27 cellular contexts compared by ENCODE assay signal in the genomic region with DNA sequence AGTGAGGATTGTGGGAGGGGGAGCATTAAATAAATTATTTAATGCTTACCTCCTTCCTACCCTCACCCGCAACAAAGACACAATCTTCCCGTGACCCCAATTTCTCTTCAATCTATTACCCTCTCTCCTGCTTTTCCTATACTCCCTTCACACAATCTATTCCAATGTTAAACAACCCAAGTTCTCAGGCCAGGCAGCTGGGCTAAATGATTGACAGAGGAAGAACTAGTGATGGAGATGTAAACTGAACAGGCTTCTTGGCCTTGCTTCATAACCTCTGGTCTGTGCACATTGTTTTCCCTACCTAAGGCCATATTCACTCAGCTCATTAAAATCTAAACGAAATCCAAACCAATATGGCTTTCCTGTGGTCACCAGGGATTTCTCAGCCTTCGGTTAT. TPM values are rescaled to one million over a fixed set of nuclear protein-coding genes. Genes with fewer than 3 reads are reported as not detected.
A peak's percentile ranks its signal among the peaks of the same experiment; 100 is the strongest.
DNase-seq lines count a peak whose midpoint lies in the region; ATAC-seq and TF ChIP-seq lines count a peak whose summit lies in the region.
"Had no signal": no experiment of that assay in that cellular context is flagged by ENCODE, and none has a peak within 500 bp of the region (broad histone marks: within the 10 kb centered on the region; RNA-seq: fewer than 3 reads in every experiment).

No MANE protein-coding gene starts in this region.

- CTCF ChIA-PET in HEK293T (lab: Yijun Ruan, JAX): no interaction called here

- H3K36me3 Mint-ChIP-seq in activated T-helper 17 cell treated with anti-CD3 and anti-CD28 coated beads, Interleukin-2, amount 50 U/mL, for 72 hours (ENCODE audit: low read depth): peaks cover 25% of the 10 kb centered on the region
- H3K36me3 Mint-ChIP-seq in immature natural killer cell: peaks cover 0 to 10% (median 4%) of the 10 kb centered on the region in 3 donors

- no peak for ATAC-seq in activated T-helper 17 cell treated with anti-CD3 and anti-CD28 coated beads, Interleukin-2, amount 50 U/mL, for 72 hours (replicated peaks)
- ATAC-seq: activated CD4-positive, CD25-positive, alpha-beta regulatory T cell treated with anti-CD3 and anti-CD28 coated beads, Interleukin-2, amount 50 U/mL, for 24 hours; foreskin keratinocyte; pancreas; T-cell had no signal

- 73 to 84% (median 82%) methylated on average over 4 of the region's 4 CpGs for WGBS in stomach, 5 donors

- H3K27me3 ChIP-seq in mucosa of stomach (ENCODE audit: control insufficient read depth, insufficient read depth, low read length) (no peaks in the 10 kb centered on the region), stomach (no peaks in the 10 kb centered on the region)
- H3K27me3 ChIP-seq: BLaER1, esophagus squamous epithelium, foreskin keratinocyte, pancreas, vagina had no signal

- H3K4me3 Mint-ChIP-seq in activated T-helper 17 cell treated with anti-CD3 and anti-CD28 coated beads, Interleukin-2, amount 50 U/mL, for 72 hours: no peak overlapping the region
- no peak overlapping the region for H3K4me3 Mint-ChIP-seq in immature natural killer cell
- H3K4me3 Mint-ChIP-seq: stimulated activated naive CD8-positive, alpha-beta T cell treated with anti-CD3 and anti-CD28 coated beads, Interleukin-15, Interleukin-2, amounts not matched to agents 100 ng/mL and 50 ng/mL, for 24 hours; T-cell had no signal

- H3K4me1 Mint-ChIP-seq in activated T-helper 17 cell treated with anti-CD3 and anti-CD28 coated beads, Interleukin-2, amount 50 U/mL, for 72 hours: peaks cover 11% of the 10 kb centered on the region
- peaks cover 15 to 20% of the 10 kb centered on the region in 2 donors for H3K4me1 Mint-ChIP-seq in immature natural killer cell

- H3K4me3 ChIP-seq in mucosa of stomach (ENCODE audit: low read length) (no peak overlapping the region), stomach (no peak overlapping the region)
- H3K4me3 ChIP-seq: BLaER1, esophagus squamous epithelium, GM23248, pancreas, skin epidermis, thoracic aorta, vagina had no signal

- POLR2A ChIA-PET in HEK293T (lab: Yijun Ruan, JAX): no interaction called here

- H3K9me3 ChIP-seq in mucosa of stomach (ENCODE audit: control insufficient read depth, low read length): no peaks in the 10 kb centered on the region
- H3K9me3 ChIP-seq in stomach: no peaks in the 10 kb centered on the region
- H3K9me3 ChIP-seq: BLaER1, esophagus squamous epithelium, pancreas, thoracic aorta, vagina had no signal

- H3K4me1 ChIP-seq in mucosa of stomach (ENCODE audit: control insufficient read depth, insufficient read depth, low read length) (peaks cover 26% of the 10 kb centered on the region), stomach (peaks cover 0 to 17% (median 6%) of the 10 kb centered on the region in 4 donors)
- H3K4me1 ChIP-seq: foreskin keratinocyte, vagina had no signal

- DNase-seq in HEK293T (ENCODE audit: extremely low spot score) (no peak), stomach (no peak), immature natural killer cell (no peak), D341Med (ENCODE audit: low spot score) (no peak), DMS114 treated with DMSO at 0.1 percent for 48 hours (lab: John Stamatoyannopoulos, UW; ENCODE audit: unreplicated experiment) (no peak)
- DNase-seq: activated CD4-positive, alpha-beta T cell treated with anti-CD3 and anti-CD28 coated beads, Interleukin-2, amount 50 U/mL, for 4 hours; activated T-cell treated with anti-CD3 and anti-CD28 coated beads, Interleukin-2, amount 50 U/mL, for 48 hours; caudate nucleus; esophagus squamous epithelium; foreskin keratinocyte; GM23248; kidney glomerular epithelial cell; NCI-H1048; NCI-H187; NCI-H2171 treated with DMSO at 0.1 percent for 48 hours; NCI-H510A; pancreas; retina; T-cell had no signal

- H3K9me3 Mint-ChIP-seq in activated T-helper 17 cell treated with anti-CD3 and anti-CD28 coated beads, Interleukin-2, amount 50 U/mL, for 72 hours: no peaks in the 10 kb centered on the region
- no peaks in the 10 kb centered on the region for H3K9me3 Mint-ChIP-seq in immature natural killer cell
- H3K9me3 Mint-ChIP-seq: stimulated activated naive CD8-positive, alpha-beta T cell treated with anti-CD3 and anti-CD28 coated beads, Interleukin-15, Interleukin-2, amounts not matched to agents 100 ng/mL and 50 ng/mL, for 24 hours; T-cell had no signal

- H3K27ac ChIP-seq in stomach: peak overlapping the region; percentile 37 to 80 (median 78)
- H3K27ac ChIP-seq: BLaER1, foreskin keratinocyte, GM23248, skin epidermis, thoracic aorta, vagina had no signal

- peak overlapping the region; percentile 74 for H3K27ac Mint-ChIP-seq in activated T-helper 17 cell treated with anti-CD3 and anti-CD28 coated beads, Interleukin-2, amount 50 U/mL, for 72 hours
- peak overlapping the region in 1 of 6 donors; percentile 49 for H3K27ac Mint-ChIP-seq in immature natural killer cell
- H3K27ac Mint-ChIP-seq: stimulated activated naive CD8-positive, alpha-beta T cell treated with anti-CD3 and anti-CD28 coated beads, Interleukin-15, Interleukin-2, amounts not matched to agents 100 ng/mL and 50 ng/mL, for 24 hours; T-cell had no signal

- TF ChIP-seq CTCF in stomach (IDR thresholded peaks at IDR 0.05): no peak

- intact Hi-C loops in stomach (cut with DNase I; ENCODE audit: low total_unique reads): loop anchor here (10.0 kb wide), 1 partner anchor 137 kb away; a partner anchor contains a TSS

- H3K9ac ChIP-seq in mucosa of stomach (ENCODE audit: low read length): peak overlapping the region; percentile 6
- H3K9ac ChIP-seq: BLaER1, GM23248 had no signal

- H3K36me3 ChIP-seq in mucosa of stomach (ENCODE audit: control insufficient read depth, insufficient read depth, low read length): peaks cover 1% of the 10 kb centered on the region
- peaks cover under 1 to 36% (median 30%) of the 10 kb centered on the region in 4 donors for H3K36me3 ChIP-seq in stomach

- TF ChIP-seq EP300 in stomach (IDR thresholded peaks at IDR 0.05): no peak

- no peak for TF ChIP-seq POLR2A in stomach (IDR thresholded peaks at IDR 0.05)

- no peaks in the 10 kb centered on the region for H3K27me3 Mint-ChIP-seq in activated T-helper 17 cell treated with anti-CD3 and anti-CD28 coated beads, Interleukin-2, amount 50 U/mL, for 72 hours
- peaks cover 3 to 17% (median 15%) of the 10 kb centered on the region in 3 donors for H3K27me3 Mint-ChIP-seq in immature natural killer cell (ENCODE audit: low read depth in 3 of 3)
- H3K27me3 Mint-ChIP-seq: T-cell had no signal

TF ChIP-seq in HEK293T, 16 proteins besides CTCF, POLR2A, EP300 and RAD21:
- TF ChIP-seq, protein P1, sequence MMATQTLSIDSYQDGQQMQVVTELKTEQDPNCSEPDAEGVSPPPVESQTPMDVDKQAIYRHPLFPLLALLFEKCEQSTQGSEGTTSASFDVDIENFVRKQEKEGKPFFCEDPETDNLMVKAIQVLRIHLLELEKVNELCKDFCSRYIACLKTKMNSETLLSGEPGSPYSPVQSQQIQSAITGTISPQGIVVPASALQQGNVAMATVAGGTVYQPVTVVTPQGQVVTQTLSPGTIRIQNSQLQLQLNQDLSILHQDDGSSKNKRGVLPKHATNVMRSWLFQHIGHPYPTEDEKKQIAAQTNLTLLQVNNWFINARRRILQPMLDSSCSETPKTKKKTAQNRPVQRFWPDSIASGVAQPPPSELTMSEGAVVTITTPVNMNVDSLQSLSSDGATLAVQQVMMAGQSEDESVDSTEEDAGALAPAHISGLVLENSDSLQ (IDR thresholded peaks at IDR 0.05): peak; percentile 85
- TF ChIP-seq TARDBP (IDR thresholded peaks at IDR 0.05): no peak

RNA-seq across cellular contexts. Expression of a gene that starts 3.9 kb away (rescaled TPM):
- 100 to 1,000 TPM in 1 of 2 donors, 10 to 100 TPM in 1; 58.6 to 116 TPM for total RNA-seq in activated T-helper 17 cell treated with anti-CD3 and anti-CD28 coated beads, Interleukin-2, amount 50 U/mL, for 72 hours
- total RNA-seq in stomach: 100 to 1,000 TPM in 2 of 5 donors, 10 to 100 TPM in 2, 1 to 10 TPM in 1; 6.7 to 116 (median 24.6) TPM
- polyA plus RNA-seq in stomach (10 to 100 TPM; 24.1 to 25.3 (median 24.3) TPM), immature natural killer cell (10 to 100 TPM; 11.4 to 16.0 (median 12.4) TPM)

RNA-seq across cellular contexts. Expression of a gene that starts 51.0 kb away (rescaled TPM):
- total RNA-seq in activated T-helper 17 cell treated with anti-CD3 and anti-CD28 coated beads, Interleukin-2, amount 50 U/mL, for 72 hours: 10 to 100 TPM; 58.9 to 95.8 TPM
- total RNA-seq in stomach: 100 to 1,000 TPM in 1 of 5 donors, 10 to 100 TPM in 3, 1 to 10 TPM in 1; 6.2 to 112 (median 23.1) TPM
- 10 to 100 TPM; 22.1 to 25.6 (median 23.7) TPM for polyA plus RNA-seq in stomach
- 10 to 100 TPM; 31.2 to 42.7 (median 37.8) TPM for polyA plus RNA-seq in immature natural killer cell
